In the genomic region with DNA sequence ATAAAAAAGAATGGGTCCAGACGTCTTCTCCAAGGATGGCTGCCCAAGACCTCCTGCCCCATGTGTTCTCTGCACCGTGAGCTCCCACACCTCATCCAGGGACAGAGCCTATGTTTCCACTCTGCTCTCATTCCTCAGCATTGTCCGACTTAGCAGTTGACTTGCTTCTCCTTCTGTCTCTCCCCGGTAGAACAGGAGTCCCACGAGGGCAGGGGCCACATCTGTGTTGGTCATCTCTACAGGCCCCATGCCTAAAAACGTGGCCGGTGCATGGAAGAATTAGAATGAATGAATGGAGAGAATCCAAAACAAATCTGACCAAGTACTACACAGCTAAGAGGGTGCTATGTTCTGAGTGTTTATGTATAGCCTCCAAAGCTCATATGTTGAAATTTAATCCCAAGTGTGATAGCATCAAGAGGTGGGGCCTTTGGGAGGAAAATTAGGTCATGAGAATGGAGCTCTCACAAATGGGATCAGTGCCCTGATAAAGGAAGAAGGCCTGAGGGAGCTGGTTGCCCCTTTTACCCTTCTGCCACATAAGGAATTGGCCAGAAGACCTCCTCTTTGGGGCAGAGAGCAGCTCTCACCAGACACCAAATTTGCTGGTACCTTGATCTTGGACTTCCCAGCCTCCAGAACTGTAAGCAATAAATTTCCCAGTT, we compare ENCODE assay signal across 21 cellular contexts. TPM values are rescaled to one million over a fixed set of nuclear protein-coding genes. Genes with fewer than 3 reads are reported as not detected.
"Had no signal": no experiment of that assay in that cellular context is flagged by ENCODE, and none has a peak within 500 bp of the region (broad histone marks: within the 10 kb centered on the region; RNA-seq: fewer than 3 reads in every experiment).

No MANE protein-coding gene starts in this region.

- H3K4me1 ChIP-seq: parathyroid adenoma had no signal

- H3K9me3 ChIP-seq: neutrophil, sigmoid colon, spleen, thyroid gland had no signal

- H3K4me3 Mint-ChIP-seq: activated B cell treated with CpG ODN at 0.5 μM for 24 hours; activated CD4-positive, alpha-beta memory T cell treated with anti-CD3 and anti-CD28 coated beads for 36 hours; activated CD8-positive, alpha-beta memory T cell treated with anti-CD3 and anti-CD28 coated beads, Interleukin-2, amount 10 ng/mL, durations not matched to agents 7 days and 5 days; activated naive CD8-positive, alpha-beta T cell; endodermal cell; naive thymus-derived CD4-positive, alpha-beta T cell; stimulated activated memory B cell treated with anti-CD40 and anti-IgM and Interleukin-4, amounts not matched to agents 10 μg/mL and 1 μg/mL and 100 μg/mL, for 72 hours had no signal

- H3K27me3 Mint-ChIP-seq: activated CD4-positive, alpha-beta memory T cell treated with anti-CD3 and anti-CD28 coated beads for 36 hours; activated naive CD8-positive, alpha-beta T cell had no signal

- H3K27me3 ChIP-seq: hepatocyte, sigmoid colon, thyroid gland had no signal

- H3K9me3 Mint-ChIP-seq: activated B cell treated with CpG ODN at 0.5 μM for 24 hours; activated CD4-positive, alpha-beta memory T cell treated with anti-CD3 and anti-CD28 coated beads for 36 hours; endodermal cell; stimulated activated memory B cell treated with anti-CD40 and anti-IgM and Interleukin-4, amounts not matched to agents 10 μg/mL and 1 μg/mL and 100 μg/mL, for 72 hours had no signal

- H3K4me3 ChIP-seq: hepatocyte, sigmoid colon, spleen, thyroid gland had no signal

- H3K36me3 ChIP-seq: neutrophil, sigmoid colon, spleen, thyroid gland had no signal

- H3K27ac Mint-ChIP-seq: activated B cell treated with CpG ODN at 0.5 μM for 24 hours; activated CD4-positive, alpha-beta memory T cell treated with anti-CD3 and anti-CD28 coated beads for 36 hours; activated CD8-positive, alpha-beta memory T cell treated with anti-CD3 and anti-CD28 coated beads, Interleukin-2, amount 10 ng/mL, durations not matched to agents 7 days and 5 days; activated naive CD8-positive, alpha-beta T cell; endodermal cell; stimulated activated memory B cell treated with anti-CD40 and anti-IgM and Interleukin-4, amounts not matched to agents 10 μg/mL and 1 μg/mL and 100 μg/mL, for 72 hours had no signal

- H3K36me3 Mint-ChIP-seq: activated CD4-positive, alpha-beta memory T cell treated with anti-CD3 and anti-CD28 coated beads for 36 hours; activated CD8-positive, alpha-beta memory T cell treated with anti-CD3 and anti-CD28 coated beads, Interleukin-2, amount 10 ng/mL, durations not matched to agents 7 days and 5 days; activated naive CD8-positive, alpha-beta T cell; naive thymus-derived CD4-positive, alpha-beta T cell; stimulated activated memory B cell treated with anti-CD40 and anti-IgM and Interleukin-4, amounts not matched to agents 10 μg/mL and 1 μg/mL and 100 μg/mL, for 72 hours had no signal

- H3K4me1 Mint-ChIP-seq: activated B cell treated with CpG ODN at 0.5 μM for 24 hours; stimulated activated memory B cell treated with anti-CD40 and anti-IgM and Interleukin-4, amounts not matched to agents 10 μg/mL and 1 μg/mL and 100 μg/mL, for 72 hours had no signal

- ATAC-seq: activated CD8-positive, alpha-beta memory T cell treated with anti-CD3 and anti-CD28 coated beads, Interleukin-2, amount 10 ng/mL, durations not matched to agents 7 days and 5 days; left cardiac atrium; naive thymus-derived CD4-positive, alpha-beta T cell; stimulated activated memory B cell treated with anti-CD40 and anti-IgM and Interleukin-4, amounts not matched to agents 10 μg/mL and 1 μg/mL and 100 μg/mL, for 72 hours had no signal

- DNase-seq: activated B cell treated with CpG ODN at 0.5 μM for 24 hours; activated CD4-positive, alpha-beta memory T cell treated with anti-CD3 and anti-CD28 coated beads for 36 hours; activated CD4-positive, alpha-beta T cell treated with anti-CD3 and anti-CD28 coated beads for 4 hours; activated CD8-positive, alpha-beta memory T cell treated with anti-CD3 and anti-CD28 coated beads, Interleukin-2, amount 10 ng/mL, durations not matched to agents 7 days and 5 days; caudate nucleus; endodermal cell; foreskin fibroblast; left cardiac atrium; mesenchymal stem cell; naive thymus-derived CD4-positive, alpha-beta T cell; sigmoid colon; spleen; stimulated activated CD4-positive, alpha-beta T cell treated with anti-CD3 and anti-CD28 coated beads, Interleukin-4, amount 100 ng/mL, for 4 hours; T-helper 9 cell; thyroid gland had no signal

RNA-seq across cellular contexts. Expression of a gene that starts 55.9 kb away (rescaled TPM):
- total RNA-seq: activated B cell treated with CpG ODN at 0.5 μM for 24 hours; activated CD8-positive, alpha-beta memory T cell treated with anti-CD3 and anti-CD28 coated beads, Interleukin-2, amount 10 ng/mL, durations not matched to agents 7 days and 5 days; glomerular endothelial cell; hepatocyte; thyroid gland had no signal
